In genomic region chr2:73926493-73927327, GRCh38 we compare ENCODE assay signal across 1 cellular context.
A peak's percentile ranks its signal among the peaks of the same experiment; 100 is the strongest.
TF ChIP-seq lines count a peak whose summit lies in the region.

DGUOK (plus strand) TSS chr2:73926880; CDS start chr2:73926911, 31 bp downstream.

TF ChIP-seq in HepG2, 621 proteins besides CTCF, POLR2A, EP300 and RAD21 (continued from another document):
- TF ChIP-seq ZBTB49 (CRISPR knock-in tag; IDR thresholded peaks at IDR 0.05; ENCODE audit: borderline replicate concordance) (peak; percentile 55; the same call in 1 of the 2 replicates), TERF1 (CRISPR knock-in tag; IDR thresholded peaks at IDR 0.05) (no peak), BORCS8-MEF2B (CRISPR knock-in tag; IDR thresholded peaks at IDR 0.05) (peak; percentile 98), BCL3 (CRISPR knock-in tag; IDR thresholded peaks at IDR 0.05) (peak; percentile 81), HNF4G (IDR thresholded peaks at IDR 0.05; ENCODE audit: borderline replicate concordance, low read depth, low read length) (no peak), HNF4G (CRISPR knock-in tag; IDR thresholded peaks at IDR 0.05; ENCODE audit: borderline replicate concordance, low read depth) (peak; percentile 50; the same call in 1 of the 2 replicates), ZNF747 (CRISPR knock-in tag; IDR thresholded peaks at IDR 0.05; ENCODE audit: borderline replicate concordance) (peak; percentile 94; the same call in 1 of the 2 replicates), SP5 (CRISPR knock-in tag; IDR thresholded peaks at IDR 0.05; ENCODE audit: borderline replicate concordance, low read depth) (peak; percentile 89), SOX6 (IDR thresholded peaks at IDR 0.05) (no peak), SOX6 (CRISPR knock-in tag; IDR thresholded peaks at IDR 0.05) (peak; percentile 72; the same call in 1 of the 2 replicates), ZNF574 (CRISPR knock-in tag; IDR thresholded peaks at IDR 0.05) (peak; percentile 95), ARID5B (CRISPR knock-in tag; IDR thresholded peaks at IDR 0.05) (peak; percentile 87), DMAP1 (CRISPR knock-in tag; IDR thresholded peaks at IDR 0.05) (peak; percentile 99), ZNF780A (CRISPR knock-in tag; IDR thresholded peaks at IDR 0.05) (no peak; the same call in 1 of the 2 replicates), ZNF569 (CRISPR knock-in tag; IDR thresholded peaks at IDR 0.05; ENCODE audit: borderline replicate concordance) (no peak; the same call in 1 of the 2 replicates), AKNA (CRISPR knock-in tag; IDR thresholded peaks at IDR 0.05; ENCODE audit: borderline replicate concordance) (no peak), HNF1A (IDR thresholded peaks at IDR 0.05; ENCODE audit: low read depth) (no peak), HNF1A (CRISPR knock-in tag; IDR thresholded peaks at IDR 0.05; ENCODE audit: borderline replicate concordance) (peak; percentile 70; the same call in 1 of the 2 replicates), SNAPC5 (CRISPR knock-in tag; IDR thresholded peaks at IDR 0.05; ENCODE audit: borderline replicate concordance) (peak; percentile 65; the same call in 1 of the 2 replicates), HNRNPLL (IDR thresholded peaks at IDR 0.05; ENCODE audit: low read depth, low read length, poor library complexity, severe bottlenecking) (peak; percentile 84)
TF ChIP-seq in HepG2: peak in this region for 413.
